In the genomic region with DNA sequence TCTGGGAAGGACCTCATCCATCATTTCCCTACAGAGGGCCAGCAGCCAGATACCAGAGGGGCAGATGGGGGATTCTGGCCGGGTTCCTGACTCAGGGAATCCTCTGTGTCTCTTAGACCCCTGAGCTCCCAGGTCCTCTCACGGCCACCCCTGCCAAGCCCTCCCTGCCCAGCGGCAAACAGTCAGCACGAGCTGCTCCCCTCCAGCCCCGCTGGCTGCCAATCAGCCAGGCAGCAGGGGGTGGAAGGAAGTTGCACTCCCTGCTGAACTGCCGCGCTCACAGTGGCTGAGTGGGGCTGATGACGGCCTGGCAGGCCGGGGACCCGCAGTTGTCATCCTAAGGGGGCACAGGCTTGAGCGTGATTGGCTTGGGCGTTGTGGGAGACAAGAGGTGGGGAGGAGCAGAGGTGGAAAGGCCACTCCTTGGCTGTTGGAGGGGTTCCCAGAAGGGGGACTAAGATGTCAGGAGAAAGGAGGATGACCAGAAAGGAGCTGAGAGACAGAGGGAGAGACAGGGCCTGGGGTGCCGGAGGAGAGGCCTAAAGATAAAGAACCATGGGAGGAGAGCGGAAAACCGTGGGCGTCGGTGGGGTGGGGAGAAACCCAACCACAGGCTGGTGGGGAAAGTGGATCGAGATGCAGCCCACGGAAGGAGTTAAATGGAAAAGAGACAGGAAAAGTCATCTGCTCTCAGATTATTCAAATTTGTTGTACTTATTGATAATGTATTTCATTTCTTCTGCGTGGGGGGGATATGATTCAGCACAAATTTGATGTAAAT, we compare ENCODE assay signal across 18 cellular contexts. TPM values are rescaled to one million over a fixed set of nuclear protein-coding genes. Genes with fewer than 3 reads are reported as not detected.
DNase-seq lines count a peak whose midpoint lies in the region; ATAC-seq and TF ChIP-seq lines count a peak whose summit lies in the region.
"Had no signal": no experiment of that assay in that cellular context is flagged by ENCODE, and none has a peak within 500 bp of the region (broad histone marks: within the 10 kb centered on the region; RNA-seq: fewer than 3 reads in every experiment).

No MANE protein-coding gene starts in this region.

- peaks cover 15% of the 10 kb centered on the region for H3K9me3 Mint-ChIP-seq in mesothelial cell of epicardium
- peaks cover 0 to 11% (median 8%) of the 10 kb centered on the region in 5 donors for H3K9me3 Mint-ChIP-seq in CD8-positive, alpha-beta memory T cell

- H3K27ac ChIP-seq in BLaER1 treated with 17β-estradiol and CSF1 and Interleukin-3, amounts not matched to agents 10 nM and 100 nM: peak overlapping the region in 7 of 11 experiments; percentile 20 to 71 (median 63); a peak in 13 of 22 replicates
- no peak overlapping the region for H3K27ac ChIP-seq in CD8-positive, alpha-beta memory T cell (ENCODE audit: low read depth, low read length)
- H3K27ac ChIP-seq: PC-9, SK-N-MC had no signal

- peak overlapping the region in 1 of 10 experiments; percentile 12; a peak in 1 of 20 replicates for H3K4me3 ChIP-seq in BLaER1 treated with 17β-estradiol and CSF1 and Interleukin-3, amounts not matched to agents 10 nM and 100 nM
- no peak overlapping the region for H3K4me3 ChIP-seq in CD8-positive, alpha-beta memory T cell (ENCODE audit: low read length)
- H3K4me3 ChIP-seq: PC-9, SK-N-MC had no signal

- H3K27me3 ChIP-seq in BLaER1 treated with 17β-estradiol and CSF1 and Interleukin-3, amounts not matched to agents 10 nM and 100 nM: no peaks in the 10 kb centered on the region
- no peaks in the 10 kb centered on the region for H3K27me3 ChIP-seq in CD8-positive, alpha-beta memory T cell (ENCODE audit: insufficient read depth, low read length, poor library complexity, severe bottlenecking)

- no peak for ATAC-seq in HG03442 (IDR thresholded peaks at IDR 0.05; ENCODE audit: unreplicated experiment)
- ATAC-seq: T-cell had no signal

- no peaks in the 10 kb centered on the region for H3K27me3 Mint-ChIP-seq in mesothelial cell of epicardium (ENCODE audit: low read depth)
- H3K27me3 Mint-ChIP-seq in CD8-positive, alpha-beta memory T cell: peaks cover 32 to 35% of the 10 kb centered on the region in 2 donors

- H3K36me3 ChIP-seq in BLaER1 treated with 17β-estradiol and CSF1 and Interleukin-3, amounts not matched to agents 10 nM and 100 nM: peaks cover 0 to 12% (median 0%) of the 10 kb centered on the region in 11 experiments; a peak in 2 of 22 replicates
- H3K36me3 ChIP-seq in CD8-positive, alpha-beta memory T cell (ENCODE audit: insufficient read depth, low read length): no peaks in the 10 kb centered on the region

- H3K9ac ChIP-seq in BLaER1 treated with 17β-estradiol and CSF1 and Interleukin-3, amounts not matched to agents 10 nM and 100 nM: peak overlapping the region in 8 of 11 experiments; percentile 10 to 59 (median 42); a peak in 9 of 22 replicates

- H3K4me2 ChIP-seq in BLaER1 treated with 17β-estradiol and CSF1 and Interleukin-3, amounts not matched to agents 10 nM and 100 nM: peak overlapping the region; percentile 53 to 83 (median 71)
- H3K4me2 ChIP-seq: PC-9 had no signal

- H3K4me1 Mint-ChIP-seq in mesothelial cell of epicardium: peaks cover 8% of the 10 kb centered on the region
- peaks cover 0 to 3% (median 0%) of the 10 kb centered on the region in 3 donors for H3K4me1 Mint-ChIP-seq in CD8-positive, alpha-beta memory T cell

- H3K36me3 Mint-ChIP-seq in mesothelial cell of epicardium: no peaks in the 10 kb centered on the region
- no peaks in the 10 kb centered on the region for H3K36me3 Mint-ChIP-seq in CD8-positive, alpha-beta memory T cell
- H3K36me3 Mint-ChIP-seq: T-cell had no signal

- peaks cover 25 to 56% (median 46%) of the 10 kb centered on the region in 11 experiments for H3K9me3 ChIP-seq in BLaER1 treated with 17β-estradiol and CSF1 and Interleukin-3, amounts not matched to agents 10 nM and 100 nM (replicated peaks in 1 of 11)
- H3K9me3 ChIP-seq in CD8-positive, alpha-beta memory T cell (ENCODE audit: low read length): no peaks in the 10 kb centered on the region

- DNase-seq in HEK293T (ENCODE audit: extremely low spot score) (no peak), cerebellum (ENCODE audit: low spot score) (peak; percentile 30), mesothelial cell of epicardium (ENCODE audit: low spot score in 2 of 2, unreplicated experiment in 2 of 2) (no peak), germinal center (ENCODE audit: low spot score) (no peak), kidney glomerular epithelial cell (lab: John Stamatoyannopoulos, UW) (no peak)
- DNase-seq in CD8-positive, alpha-beta memory T cell: no peak
- DNase-seq: EL, HCEC 1CT, Kasumi-1, MM.1S, NCI-H1105 treated with DMSO at 0.1 percent for 48 hours, NCI-H187 treated with DMSO at 0.1 percent for 48 hours, NCI-H526 treated with DMSO at 0.1 percent for 48 hours, PC-9, T-cell had no signal

- no peak for TF ChIP-seq CTCF in mesothelial cell of epicardium (IDR thresholded peaks at IDR 0.05; ENCODE audit: unreplicated experiment)

- POLR2A ChIA-PET in HEK293T (lab: Yijun Ruan, JAX): interaction anchor here (0.6 kb wide), 1 partner anchor 333 kb away, joined by 3 read pairs; a partner anchor contains a TSS
- POLR2A ChIA-PET in CD8-positive, alpha-beta memory T cell (lab: Charles Lee): no interaction called here

- no peaks in the 10 kb centered on the region for H4K20me1 ChIP-seq in BLaER1 treated with 17β-estradiol and CSF1 and Interleukin-3, amounts not matched to agents 10 nM and 100 nM

- H3K4me1 ChIP-seq in BLaER1 treated with 17β-estradiol and CSF1 and Interleukin-3, amounts not matched to agents 10 nM and 100 nM: peaks cover 25 to 48% (median 36%) of the 10 kb centered on the region in 10 experiments
- H3K4me1 ChIP-seq in CD8-positive, alpha-beta memory T cell (ENCODE audit: insufficient read depth, low read length): no peaks in the 10 kb centered on the region

- no peak overlapping the region for H3K4me3 Mint-ChIP-seq in mesothelial cell of epicardium
- no peak overlapping the region for H3K4me3 Mint-ChIP-seq in CD8-positive, alpha-beta memory T cell
- H3K4me3 Mint-ChIP-seq: T-cell had no signal

- peak overlapping the region; percentile 55 for H3K27ac Mint-ChIP-seq in mesothelial cell of epicardium
- no peak overlapping the region for H3K27ac Mint-ChIP-seq in CD8-positive, alpha-beta memory T cell
- H3K27ac Mint-ChIP-seq: T-cell had no signal

- CTCF ChIA-PET in HEK293T (lab: Yijun Ruan, JAX): no interaction called here
- CTCF ChIA-PET in CD8-positive, alpha-beta memory T cell (lab: Charles Lee): no interaction called here

TF ChIP-seq in HEK293T, 16 proteins besides CTCF, POLR2A, EP300 and RAD21:
- TF ChIP-seq NFRKB (IDR thresholded peaks at IDR 0.05): no peak
- TF ChIP-seq, protein P1, sequence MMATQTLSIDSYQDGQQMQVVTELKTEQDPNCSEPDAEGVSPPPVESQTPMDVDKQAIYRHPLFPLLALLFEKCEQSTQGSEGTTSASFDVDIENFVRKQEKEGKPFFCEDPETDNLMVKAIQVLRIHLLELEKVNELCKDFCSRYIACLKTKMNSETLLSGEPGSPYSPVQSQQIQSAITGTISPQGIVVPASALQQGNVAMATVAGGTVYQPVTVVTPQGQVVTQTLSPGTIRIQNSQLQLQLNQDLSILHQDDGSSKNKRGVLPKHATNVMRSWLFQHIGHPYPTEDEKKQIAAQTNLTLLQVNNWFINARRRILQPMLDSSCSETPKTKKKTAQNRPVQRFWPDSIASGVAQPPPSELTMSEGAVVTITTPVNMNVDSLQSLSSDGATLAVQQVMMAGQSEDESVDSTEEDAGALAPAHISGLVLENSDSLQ (IDR thresholded peaks at IDR 0.05): 0 out of 2 replicates have a peak, but pooled peaks have one; percentile 18
TF ChIP-seq in HEK293T: peak in this region for 1.

RNA-seq across cellular contexts. Expression of a gene that starts 4.4 kb away (rescaled TPM):
- 15.1 TPM for total RNA-seq in cerebellum
- total RNA-seq in mesothelial cell of epicardium: 15.3 to 17.6 TPM (median 16.2 TPM) in 3 replicates
- total RNA-seq in CD8-positive, alpha-beta memory T cell: under 1 TPM; 0.07 to 0.28 TPM
- polyA plus RNA-seq in CD8-positive, alpha-beta memory T cell: not detected

Comparison
In these comparisons a context has a peak if more than half of its experiments do, and no peak if none do; other contexts are left out.
1. RNA of a gene that starts 4.4 kb away (total RNA-seq): 15.3 to 17.6 TPM in mesothelial cell of epicardium and 15.1 TPM in cerebellum (single experiment); 0.07 to 0.28 TPM in CD8-positive, alpha-beta memory T cell; every median in the first group is over 10 times any median in the second.